Comparison of ENCODE assay signal across 1 cellular context in genomic region chr1:212379366-212379765, GRCh38.
TF ChIP-seq lines count a peak whose summit lies in the region.

No MANE protein-coding gene starts in this region.

TF ChIP-seq in IMR-90, 13 proteins besides CTCF, POLR2A, EP300 and RAD21:
- TF ChIP-seq ELK1 (IDR thresholded peaks at IDR 0.05; ENCODE audit: borderline replicate concordance, low read depth, low read length) (no peak), NFE2L2 (IDR thresholded peaks at IDR 0.05; ENCODE audit: low read depth, low read length) (no peak), MXI1 (IDR thresholded peaks at IDR 0.05; ENCODE audit: borderline replicate concordance, low read depth, low read length) (no peak), MAZ (IDR thresholded peaks at IDR 0.05; ENCODE audit: borderline replicate concordance, low read depth, low read length) (no peak), FOS (IDR thresholded peaks at IDR 0.05; ENCODE audit: low read depth, low read length) (no peak), SMC3 (IDR thresholded peaks at IDR 0.05; ENCODE audit: low read depth, low read length) (no peak), USF2 (IDR thresholded peaks at IDR 0.05; ENCODE audit: low read depth, low read length) (no peak), MAFK (IDR thresholded peaks at IDR 0.05; ENCODE audit: low read depth, low read length) (no peak), BHLHE40 (IDR thresholded peaks at IDR 0.05; ENCODE audit: low read depth, low read length) (no peak), CEBPB (IDR thresholded peaks at IDR 0.05; ENCODE audit: low read depth, low read length) (no peak), RFX5 (IDR thresholded peaks at IDR 0.05; ENCODE audit: low read depth, low read length) (no peak), CHD1 (IDR thresholded peaks at IDR 0.05; ENCODE audit: low read depth, low read length) (no peak), RCOR1 (IDR thresholded peaks at IDR 0.05; ENCODE audit: insufficient replicate concordance, low read length) (no peak)
